Comparison of ENCODE assay signal across 7 cellular contexts in the genomic region with DNA sequence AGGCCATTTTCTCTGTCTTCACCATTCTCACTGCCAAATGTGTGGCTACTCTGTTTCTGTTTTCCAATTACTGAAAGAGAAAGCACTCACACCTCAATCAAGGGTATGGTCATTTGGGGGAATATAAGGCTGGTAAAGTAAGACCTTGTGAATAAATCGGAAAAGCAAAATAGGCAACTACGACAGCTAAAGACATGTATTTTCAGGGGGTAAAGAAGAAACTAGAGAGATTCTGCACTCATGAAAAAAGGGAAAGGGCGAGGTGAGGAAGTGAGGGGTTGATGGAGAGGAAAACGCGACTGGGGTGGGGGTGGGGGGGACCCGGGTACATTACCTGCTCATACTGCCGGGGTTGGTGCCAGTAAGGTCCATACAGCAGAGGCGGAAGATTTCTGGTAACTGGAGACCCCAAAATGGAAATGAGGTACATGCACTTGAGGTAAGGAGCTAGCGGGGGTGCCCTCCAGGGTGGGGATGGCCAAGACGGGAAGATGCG. TPM values are rescaled to one million over a fixed set of nuclear protein-coding genes. Genes with fewer than 3 reads are reported as not detected.
DNase-seq lines count a peak whose midpoint lies in the region; ATAC-seq and TF ChIP-seq lines count a peak whose summit lies in the region.

No MANE protein-coding gene starts in this region.

- H2AFZ ChIP-seq in OCI-LY7 (ENCODE audit: low read length): peak overlapping the region; percentile 17; the same call in 1 of the 2 replicates
- peak overlapping the region; percentile 59 for H2AFZ ChIP-seq in trophoblast cell (ENCODE audit: insufficient read depth, low read length, poor library complexity)

- H3K27ac ChIP-seq in OCI-LY7 (ENCODE audit: low read depth, low read length, poor library complexity, severe bottlenecking) (peak overlapping the region; percentile 36), esophagus squamous epithelium (peak overlapping the region; percentile 88 to 96 (median 95)), trophoblast cell (ENCODE audit: low read depth, low read length) (no peak overlapping the region)

- BruUV-seq in OCI-LY7 (replicated peaks; lab: Mats Ljungman, UMichigan): no TSS peak

- peak overlapping the region; percentile 87 for H3K4ac ChIP-seq in trophoblast cell (ENCODE audit: low read depth, low read length)

- DNase-seq in OCI-LY7 (ENCODE audit: low spot score): no peak
- no peak for DNase-seq in esophagus squamous epithelium (lab: John Stamatoyannopoulos, UW)
- no peak for DNase-seq in trophoblast cell
- no peak for DNase-seq in NCI-H2107 (lab: John Stamatoyannopoulos, UW)
- DNase-seq in stimulated activated CD4-positive, alpha-beta T cell treated with anti-CD3 and anti-CD28 coated beads, Interleukin-1b, Interleukin-23, amount 100 ng/mL, for 48 hours: no peak

- H4K8ac ChIP-seq in trophoblast cell (ENCODE audit: low read depth, low read length): peak overlapping the region; percentile 86

- H3K27me3 ChIP-seq in esophagus squamous epithelium: no peaks in the 10 kb centered on the region
- no peaks in the 10 kb centered on the region for H3K27me3 ChIP-seq in trophoblast cell (ENCODE audit: insufficient read depth, low read length)

- peaks cover 21% of the 10 kb centered on the region for H3K4me1 ChIP-seq in OCI-LY7 (ENCODE audit: insufficient read depth, low read length, poor library complexity, severe bottlenecking)
- H3K4me1 ChIP-seq in esophagus squamous epithelium: peaks cover 13 to 39% (median 15%) of the 10 kb centered on the region in 3 donors
- peaks cover 0 to 7% of the 10 kb centered on the region in 2 experiments for H3K4me1 ChIP-seq in trophoblast cell (ENCODE audit: control insufficient read depth in 1 of 2, insufficient read depth in 2 of 2, low read length in 2 of 2)

- no peak for TF ChIP-seq POLR2A in esophagus squamous epithelium (IDR thresholded peaks at IDR 0.05)

- no peak overlapping the region for H3K18ac ChIP-seq in trophoblast cell (ENCODE audit: low read length)

- no peak overlapping the region for H2BK5ac ChIP-seq in trophoblast cell (ENCODE audit: low read depth, low read length, poor library complexity)

- peak overlapping the region; percentile 81 for H3K4me3 ChIP-seq in OCI-LY7 (ENCODE audit: low read depth, low read length, poor library complexity, severe bottlenecking)
- H3K4me3 ChIP-seq in esophagus squamous epithelium: peak overlapping the region; percentile 86 to 98 (median 93)
- peak overlapping the region; percentile 95 for H3K4me3 ChIP-seq in trophoblast cell (ENCODE audit: low read depth, low read length)

- no peak overlapping the region for H2BK12ac ChIP-seq in trophoblast cell (ENCODE audit: low read length)

- peaks cover 21% of the 10 kb centered on the region for H4K20me1 ChIP-seq in OCI-LY7 (ENCODE audit: insufficient read depth, low read length)

- CTCF ChIA-PET in OCI-LY7 (lab: Charles Lee; ENCODE audit: unreplicated experiment): interaction anchor here (0.5 to 1.0 kb wide), 3 partner anchors 10 to 334 kb away, joined by 3 to 5 read pairs (median 4); partner anchors contain the start of gene SALL2

- H3K9me3 ChIP-seq in OCI-LY7 (ENCODE audit: low read length) (no peaks in the 10 kb centered on the region), esophagus squamous epithelium (no peaks in the 10 kb centered on the region), trophoblast cell (ENCODE audit: insufficient read depth, low read depth, low read length) (peaks cover 1% of the 10 kb centered on the region)

- ATAC-seq in GM21825 (IDR thresholded peaks at IDR 0.05; ENCODE audit: unreplicated experiment) (peak; percentile 3), GM21576 (IDR thresholded peaks at IDR 0.05; ENCODE audit: unreplicated experiment) (no peak)

- peaks cover 40% of the 10 kb centered on the region for H3K36me3 ChIP-seq in OCI-LY7 (ENCODE audit: insufficient read depth, low read length)
- peaks cover 0 to 4% (median 0%) of the 10 kb centered on the region in 3 donors for H3K36me3 ChIP-seq in esophagus squamous epithelium
- H3K36me3 ChIP-seq in trophoblast cell (ENCODE audit: control insufficient read depth in 1 of 2, insufficient read depth in 2 of 2, low read length in 2 of 2): peaks cover under 1 to 1% of the 10 kb centered on the region in 2 experiments

- H3K9me2 ChIP-seq in OCI-LY7 (ENCODE audit: insufficient read depth, low read length): no peaks in the 10 kb centered on the region

- 0 to 1% methylated on average over 8 to 10 of the region's 11 CpGs for WGBS in esophagus squamous epithelium, 2 donors
- WGBS in trophoblast cell (ENCODE audit: extremely low coverage, insufficient coverage, insufficient read length): no CpG with 5 or more reads among the region's 11 CpGs

- H4K12ac ChIP-seq in trophoblast cell (ENCODE audit: low read depth, low read length): no peak overlapping the region

- POLR2A ChIA-PET in OCI-LY7 (lab: Charles Lee): interaction anchor here (0.6 to 3.6 kb wide), 18 partner anchors 9 to 296 kb away, joined by 3 to 35 read pairs (median 4); partner anchors contain the start of genes CHD8, RAB2B, SALL2 and TOX4

- H3K14ac ChIP-seq in trophoblast cell (ENCODE audit: low read length): peak overlapping the region; percentile 41

- H3K23ac ChIP-seq in trophoblast cell (ENCODE audit: low read length): no peak overlapping the region

- H3K4me2 ChIP-seq in OCI-LY7 (ENCODE audit: low read length) (peak overlapping the region; percentile 73), trophoblast cell (ENCODE audit: low read length) (peak overlapping the region; percentile 66)

- TF ChIP-seq CTCF in OCI-LY7 (conservative IDR thresholded peaks at IDR 0.05; ENCODE audit: low read length): no peak
- TF ChIP-seq CTCF in esophagus squamous epithelium (IDR thresholded peaks at IDR 0.05): no peak

- H3K79me2 ChIP-seq in OCI-LY7 (ENCODE audit: insufficient read depth, low read depth, low read length): peaks cover 77% of the 10 kb centered on the region
- H3K79me2 ChIP-seq in trophoblast cell (ENCODE audit: control insufficient read depth, insufficient read depth, low read length, poor library complexity): peaks cover 3% of the 10 kb centered on the region

- intact Hi-C loops in OCI-LY7 (cut with micrococcal nuclease; ENCODE audit: unreplicated experiment) (loop anchor here (1.0 to 5.0 kb wide), 3 partner anchors 20 to 169 kb away; partner anchors contain the start of genes CHD8, HNRNPC and SUPT16H), esophagus squamous epithelium (cut with DNase I) (no loop called here)

- no peak overlapping the region for H2AK5ac ChIP-seq in trophoblast cell (ENCODE audit: low read length)

- H4K91ac ChIP-seq in trophoblast cell (ENCODE audit: low read depth, low read length): peak overlapping the region; percentile 65

- H3K9ac ChIP-seq in trophoblast cell (ENCODE audit: low read length): peak overlapping the region; percentile 87

- H3K79me1 ChIP-seq in trophoblast cell (ENCODE audit: low read length): peaks cover 3% of the 10 kb centered on the region

- no peak overlapping the region for H2BK120ac ChIP-seq in trophoblast cell (ENCODE audit: insufficient read depth, low read length, poor library complexity)

RNA-seq across cellular contexts. Expression of gene CHD8, which starts 19.3 kb away (rescaled TPM):
- 64.1 and 69.2 TPM in 2 replicates for total RNA-seq in OCI-LY7 (2014; rRNA removed; shearing (Covaris generic))
- 115 and 124 TPM in 2 replicates for total RNA-seq in OCI-LY7 (2022)
- 10 to 100 TPM; 43.8 to 51.9 (median 47.6) TPM for total RNA-seq in esophagus squamous epithelium
- polyA plus RNA-seq in trophoblast cell (2013): 58.2 and 59.2 TPM in 2 replicates

RNA-seq across cellular contexts. Expression of gene RAB2B, which starts 40.1 kb away (rescaled TPM):
- total RNA-seq in OCI-LY7 (2014; rRNA removed; shearing (Covaris generic)): 14.4 and 14.5 TPM in 2 replicates
- 18.7 and 24.2 TPM in 2 replicates for total RNA-seq in OCI-LY7 (2022)
- total RNA-seq in esophagus squamous epithelium: 10 to 100 TPM in 3 of 4 donors, 1 to 10 TPM in 1; 6.3 to 20.4 (median 11.4) TPM
- 24.2 and 24.9 TPM in 2 replicates for polyA plus RNA-seq in trophoblast cell (2013)

RNA-seq across cellular contexts. Expression of gene TOX4, which starts 40.4 kb away (rescaled TPM):
- 17.6 and 26.1 TPM in 2 replicates for total RNA-seq in OCI-LY7 (2014; rRNA removed; shearing (Covaris generic))
- total RNA-seq in OCI-LY7 (2022): 56.2 and 65.4 TPM in 2 replicates
- 10 to 100 TPM; 36.2 to 51.3 (median 48.4) TPM for total RNA-seq in esophagus squamous epithelium
- 74.2 and 74.3 TPM in 2 replicates for polyA plus RNA-seq in trophoblast cell (2013)

RNA-seq across cellular contexts. Expression of gene SUPT16H, which starts 52.8 kb away (rescaled TPM):
- 100 and 106 TPM in 2 replicates for total RNA-seq in OCI-LY7 (2014; rRNA removed; shearing (Covaris generic))
- total RNA-seq in OCI-LY7 (2022) (146 and 151 TPM in 2 replicates), esophagus squamous epithelium (10 to 100 TPM; 24.8 to 67.7 (median 47.8) TPM)
- polyA plus RNA-seq in trophoblast cell (2013): 68.9 and 73.1 TPM in 2 replicates
